19 cellular contexts compared by ENCODE assay signal in genomic region chr10:31268616-31269303, GRCh38.
"Had no signal": no experiment of that assay in that cellular context is flagged by ENCODE, and none has a peak within 500 bp of the region (broad histone marks: within the 10 kb centered on the region; RNA-seq: fewer than 3 reads in every experiment).

No MANE protein-coding gene starts in this region.

- H3K4me1 ChIP-seq: prostate gland, right atrium auricular region, transverse colon had no signal

- H3K4me3 ChIP-seq: coronary artery, lung, prostate gland, right atrium auricular region, smooth muscle cell, transverse colon had no signal

- H3K9me3 Mint-ChIP-seq: natural killer cell treated with Interleukin-12 subunit alpha and Interleukin-12 subunit beta and Interleukin-15 and Interleukin-18, amount 100 ng/mL, for 72 hours had no signal

- H3K27ac ChIP-seq: prostate gland, right atrium auricular region, transverse colon had no signal

- H3K27me3 ChIP-seq: right atrium auricular region, transverse colon had no signal

- H3K4me3 Mint-ChIP-seq: activated naive CD8-positive, alpha-beta T cell; brain; central memory CD8-positive, alpha-beta T cell; mesothelial cell of epicardium; natural killer cell treated with Interleukin-12 subunit alpha and Interleukin-12 subunit beta and Interleukin-15 and Interleukin-18, amount 100 ng/mL, for 72 hours had no signal

- H3K9me3 ChIP-seq: prostate gland, right atrium auricular region, transverse colon had no signal

- H3K27me3 Mint-ChIP-seq: brain; central memory CD8-positive, alpha-beta T cell had no signal

- H3K4me1 Mint-ChIP-seq: brain; central memory CD8-positive, alpha-beta T cell; mesothelial cell of epicardium had no signal

- H3K27ac Mint-ChIP-seq: activated naive CD8-positive, alpha-beta T cell; brain; mesothelial cell of epicardium; natural killer cell treated with Interleukin-12 subunit alpha and Interleukin-12 subunit beta and Interleukin-15 and Interleukin-18, amount 100 ng/mL, for 72 hours had no signal

- H3K36me3 ChIP-seq: prostate gland, right atrium auricular region, transverse colon had no signal

- DNase-seq: activated CD4-positive, alpha-beta T cell treated with anti-CD3 and anti-CD28 coated beads, Interleukin-2, amount 50 U/mL, for 48 hours; activated T-cell treated with anti-CD3 and anti-CD28 coated beads for 4 hours; amygdala; stimulated activated CD4-positive, alpha-beta T cell treated with anti-CD3 and anti-CD28 coated beads, Interleukin-4, amount 100 ng/mL, for 24 hours; stimulated activated naive CD4-positive, alpha-beta T cell treated with Interleukin-2 at 50 U/mL for 16 hours; substantia nigra; SW 1271; T-helper 2 cell; transverse colon had no signal

- H3K36me3 Mint-ChIP-seq: mesothelial cell of epicardium; natural killer cell treated with Interleukin-12 subunit alpha and Interleukin-12 subunit beta and Interleukin-15 and Interleukin-18, amount 100 ng/mL, for 72 hours had no signal
